In the genomic region with DNA sequence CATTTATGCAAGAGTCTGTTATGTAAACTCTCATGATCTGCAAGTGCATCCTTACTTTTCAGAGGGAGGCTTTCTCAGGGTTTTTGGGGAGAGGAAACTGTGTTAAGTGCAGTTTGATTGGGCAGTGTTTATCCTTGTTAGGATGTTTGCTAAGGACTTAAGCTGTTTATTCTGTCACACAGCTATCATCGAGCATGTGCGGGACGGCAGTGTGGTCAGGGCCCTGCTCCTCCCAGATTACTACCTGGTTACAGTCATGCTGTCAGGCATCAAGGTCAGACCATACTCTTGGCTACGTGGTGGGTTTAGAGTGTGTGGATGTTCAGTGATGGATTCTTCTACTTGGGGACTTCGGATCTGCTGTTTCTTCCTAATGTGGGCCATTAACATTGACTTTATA, we compare ENCODE assay signal across 16 cellular contexts. TPM values are rescaled to one million over a fixed set of nuclear protein-coding genes. Genes with fewer than 3 reads are reported as not detected.
A peak's percentile ranks its signal among the peaks of the same experiment; 100 is the strongest.
DNase-seq lines count a peak whose midpoint lies in the region; ATAC-seq and TF ChIP-seq lines count a peak whose summit lies in the region.
"Had no signal": no experiment of that assay in that cellular context is flagged by ENCODE, and none has a peak within 500 bp of the region (broad histone marks: within the 10 kb centered on the region; RNA-seq: fewer than 3 reads in every experiment).

No MANE protein-coding gene starts in this region.

- 89 to 91% methylated on average over 5 of the region's 5 CpGs for WGBS in GM23248 (ENCODE audit: low coverage in 1 of 2, low lambda C conversion rate in 2 of 2, missing lambda C conversion rate in 2 of 2), 2 experiments

- no peak for DNase-seq in activated naive CD4-positive, alpha-beta T cell treated with anti-CD3 and anti-CD28 coated beads for 36 hours
- DNase-seq in GM23248 (no peak), WTC11 (ENCODE audit: low spot score) (no peak), left lung (no peak), NCI-H187 treated with DMSO at 0.1 percent for 48 hours (lab: John Stamatoyannopoulos, UW) (no peak)
- DNase-seq: CD8-positive, alpha-beta T cell; COR-L47; DMS153; GF-D8; H7 had no signal

- peak overlapping the region; percentile 24 for H3K27ac Mint-ChIP-seq in activated naive CD4-positive, alpha-beta T cell treated with anti-CD3 and anti-CD28 coated beads, Interleukin-2, amount 50 U/mL, for 24 hours
- no peak overlapping the region for H3K27ac Mint-ChIP-seq in activated naive CD4-positive, alpha-beta T cell treated with anti-CD3 and anti-CD28 coated beads for 36 hours
- H3K27ac Mint-ChIP-seq in WTC11 = 0 out of 2 replicates have a peak overlapping the region, but pooled peaks have one; percentile 21
- H3K27ac Mint-ChIP-seq: CD8-positive, alpha-beta T cell; GM23338 had no signal

- H3K27ac ChIP-seq in GM23248 = peak overlapping the region; percentile 28; the same call in 1 of the 2 replicates
- no peak overlapping the region for H3K27ac ChIP-seq in left lung
- H3K27ac ChIP-seq: HL-60 had no signal

- peaks cover 39% of the 10 kb centered on the region for H3F3A ChIP-seq in GM23248 (ENCODE audit: insufficient read depth)

- H3K9me2 ChIP-seq in GM23248 (ENCODE audit: insufficient read depth) = no peaks in the 10 kb centered on the region

- H3K9ac ChIP-seq in GM23248 = no peak overlapping the region

- POLR2A ChIA-PET in WTC11 (lab: Charles Lee) = no interaction called here

- H4K20me1 ChIP-seq in GM23248 (ENCODE audit: insufficient read depth) = no peaks in the 10 kb centered on the region

- H3K27me3 ChIP-seq in GM23248 (replicated peaks; ENCODE audit: insufficient read depth) (no peaks in the 10 kb centered on the region), left lung (no peaks in the 10 kb centered on the region)

- peaks cover 75% of the 10 kb centered on the region for H3K79me2 ChIP-seq in GM23248 (ENCODE audit: insufficient read depth)

- peaks cover 14% of the 10 kb centered on the region for H3K36me3 Mint-ChIP-seq in activated naive CD4-positive, alpha-beta T cell treated with anti-CD3 and anti-CD28 coated beads, Interleukin-2, amount 50 U/mL, for 24 hours
- peaks cover 42% of the 10 kb centered on the region for H3K36me3 Mint-ChIP-seq in activated naive CD4-positive, alpha-beta T cell treated with anti-CD3 and anti-CD28 coated beads for 36 hours (ENCODE audit: low read depth)
- H3K36me3 Mint-ChIP-seq in WTC11 = peaks cover 87% of the 10 kb centered on the region

- intact Hi-C loops in activated naive CD4-positive, alpha-beta T cell treated with anti-CD3 and anti-CD28 coated beads for 36 hours (cut with micrococcal nuclease) = no loop called here
- intact Hi-C loops in left lung (cut with DNase I) = loop anchor here in 1 of 2 donors (10.0 kb wide), 1 partner anchor 503 kb away; no protein-coding TSS in a partner anchor

- CTCF ChIA-PET in activated naive CD4-positive, alpha-beta T cell treated with anti-CD3 and anti-CD28 coated beads for 36 hours (lab: Charles Lee) = no interaction called here
- CTCF ChIA-PET in WTC11 (lab: Charles Lee) = no interaction called here

- ATAC-seq in WTC11 (no peak), left lung (peak; percentile 38), GM18907 (IDR thresholded peaks at IDR 0.05; ENCODE audit: unreplicated experiment) (no peak), GM18868 (IDR thresholded peaks at IDR 0.05; ENCODE audit: unreplicated experiment) (no peak)
- ATAC-seq: CD8-positive, alpha-beta T cell; GM23338 had no signal

- in situ Hi-C loops in GM23248 (cut with MboI) = no loop called here

- H3K27me3 Mint-ChIP-seq in activated naive CD4-positive, alpha-beta T cell treated with anti-CD3 and anti-CD28 coated beads, Interleukin-2, amount 50 U/mL, for 24 hours = no peaks in the 10 kb centered on the region
- H3K27me3 Mint-ChIP-seq in activated naive CD4-positive, alpha-beta T cell treated with anti-CD3 and anti-CD28 coated beads for 36 hours (ENCODE audit: low read depth) = no peaks in the 10 kb centered on the region
- no peaks in the 10 kb centered on the region for H3K27me3 Mint-ChIP-seq in WTC11 (ENCODE audit: low read depth)

- H3K4me1 ChIP-seq in GM23248 (ENCODE audit: insufficient read depth) (peaks cover 15% of the 10 kb centered on the region), left lung (no peaks in the 10 kb centered on the region)

- no peak overlapping the region for H2AFZ ChIP-seq in GM23248
- H2AFZ ChIP-seq: GM23338 had no signal

- no peak overlapping the region for H3K4me3 Mint-ChIP-seq in activated naive CD4-positive, alpha-beta T cell treated with anti-CD3 and anti-CD28 coated beads, Interleukin-2, amount 50 U/mL, for 24 hours
- no peak overlapping the region for H3K4me3 Mint-ChIP-seq in activated naive CD4-positive, alpha-beta T cell treated with anti-CD3 and anti-CD28 coated beads for 36 hours
- no peak overlapping the region for H3K4me3 Mint-ChIP-seq in WTC11
- H3K4me3 Mint-ChIP-seq: CD14-positive monocyte; CD8-positive, alpha-beta T cell; GM23338 had no signal

- no peak for TF ChIP-seq CTCF in WTC11 (IDR thresholded peaks at IDR 0.05)
- TF ChIP-seq CTCF in left lung (IDR thresholded peaks at IDR 0.05) = no peak

- H3K4me3 ChIP-seq in GM23248 (no peak overlapping the region), left lung (no peak overlapping the region)
- H3K4me3 ChIP-seq: GM23338 had no signal

- H3K9me3 ChIP-seq in GM23248 (ENCODE audit: low read depth) = no peaks in the 10 kb centered on the region
- no peaks in the 10 kb centered on the region for H3K9me3 ChIP-seq in left lung

- no peak overlapping the region for H3K4me2 ChIP-seq in GM23248 (ENCODE audit: unreplicated experiment)
- H3K4me2 ChIP-seq: GM23338 had no signal

- H3K4me1 Mint-ChIP-seq in activated naive CD4-positive, alpha-beta T cell treated with anti-CD3 and anti-CD28 coated beads, Interleukin-2, amount 50 U/mL, for 24 hours = peaks cover 4% of the 10 kb centered on the region
- H3K4me1 Mint-ChIP-seq in activated naive CD4-positive, alpha-beta T cell treated with anti-CD3 and anti-CD28 coated beads for 36 hours (ENCODE audit: low read depth) = peaks cover 7% of the 10 kb centered on the region
- H3K4me1 Mint-ChIP-seq in WTC11 = peaks cover 3% of the 10 kb centered on the region; the same call in 1 of the 2 replicates
- H3K4me1 Mint-ChIP-seq: CD14-positive monocyte had no signal

- no peaks in the 10 kb centered on the region for H3K9me3 Mint-ChIP-seq in activated naive CD4-positive, alpha-beta T cell treated with anti-CD3 and anti-CD28 coated beads, Interleukin-2, amount 50 U/mL, for 24 hours
- no peaks in the 10 kb centered on the region for H3K9me3 Mint-ChIP-seq in activated naive CD4-positive, alpha-beta T cell treated with anti-CD3 and anti-CD28 coated beads for 36 hours
- no peaks in the 10 kb centered on the region for H3K9me3 Mint-ChIP-seq in WTC11
- H3K9me3 Mint-ChIP-seq: CD14-positive monocyte; CD8-positive, alpha-beta T cell; GM23338 had no signal

- H3K36me3 ChIP-seq in GM23248 (ENCODE audit: low read depth) (peaks cover 55% of the 10 kb centered on the region), left lung (peaks cover 6 to 98% of the 10 kb centered on the region in 2 donors)

TF ChIP-seq in WTC11, 78 proteins besides CTCF, POLR2A, EP300 and RAD21 (continues in another document):
- TF ChIP-seq USF1 (CRISPR knock-in tag; IDR thresholded peaks at IDR 0.05) (no peak), NFYB (CRISPR knock-in tag; conservative IDR thresholded peaks at IDR 0.05; ENCODE audit: low read depth) (no peak), ZNF416 (CRISPR knock-in tag; IDR thresholded peaks at IDR 0.05) (no peak)
- TF ChIP-seq, protein P1, sequence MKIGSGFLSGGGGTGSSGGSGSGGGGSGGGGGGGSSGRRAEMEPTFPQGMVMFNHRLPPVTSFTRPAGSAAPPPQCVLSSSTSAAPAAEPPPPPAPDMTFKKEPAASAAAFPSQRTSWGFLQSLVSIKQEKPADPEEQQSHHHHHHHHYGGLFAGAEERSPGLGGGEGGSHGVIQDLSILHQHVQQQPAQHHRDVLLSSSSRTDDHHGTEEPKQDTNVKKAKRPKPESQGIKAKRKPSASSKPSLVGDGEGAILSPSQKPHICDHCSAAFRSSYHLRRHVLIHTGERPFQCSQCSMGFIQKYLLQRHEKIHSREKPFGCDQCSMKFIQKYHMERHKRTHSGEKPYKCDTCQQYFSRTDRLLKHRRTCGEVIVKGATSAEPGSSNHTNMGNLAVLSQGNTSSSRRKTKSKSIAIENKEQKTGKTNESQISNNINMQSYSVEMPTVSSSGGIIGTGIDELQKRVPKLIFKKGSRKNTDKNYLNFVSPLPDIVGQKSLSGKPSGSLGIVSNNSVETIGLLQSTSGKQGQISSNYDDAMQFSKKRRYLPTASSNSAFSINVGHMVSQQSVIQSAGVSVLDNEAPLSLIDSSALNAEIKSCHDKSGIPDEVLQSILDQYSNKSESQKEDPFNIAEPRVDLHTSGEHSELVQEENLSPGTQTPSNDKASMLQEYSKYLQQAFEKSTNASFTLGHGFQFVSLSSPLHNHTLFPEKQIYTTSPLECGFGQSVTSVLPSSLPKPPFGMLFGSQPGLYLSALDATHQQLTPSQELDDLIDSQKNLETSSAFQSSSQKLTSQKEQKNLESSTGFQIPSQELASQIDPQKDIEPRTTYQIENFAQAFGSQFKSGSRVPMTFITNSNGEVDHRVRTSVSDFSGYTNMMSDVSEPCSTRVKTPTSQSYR (CRISPR knock-in tag; IDR thresholded peaks at IDR 0.05) = no peak

RNA-seq across cellular contexts. Expression of gene SND1, which starts 50.3 kb away (rescaled TPM):
- total RNA-seq in activated naive CD4-positive, alpha-beta T cell treated with anti-CD3 and anti-CD28 coated beads for 36 hours = 100 to 1,000 TPM; 184 to 211 TPM
- total RNA-seq in GM23248 (2014; rRNA removed; shearing (Covaris generic)) = 174 and 184 TPM in 2 replicates
- 128 and 137 TPM in 2 replicates for polyA plus RNA-seq in GM23248 (2016; fragmentation: Nextera tagmentation; extraction: Ambion mirVana)
- total RNA-seq in WTC11 (2021) (237 to 261 TPM (median 240 TPM) in 3 replicates), left lung (100 to 1,000 TPM; 167 to 229 TPM)
